7 cellular contexts compared by ENCODE assay signal in genomic region chr9:85716031-85716877, GRCh38. TPM values are rescaled to one million over a fixed set of nuclear protein-coding genes. Genes with fewer than 3 reads are reported as not detected.
A peak's percentile ranks its signal among the peaks of the same experiment; 100 is the strongest.
DNase-seq lines count a peak whose midpoint lies in the region; ATAC-seq and TF ChIP-seq lines count a peak whose summit lies in the region.

No MANE protein-coding gene starts in this region.

- CTCF ChIA-PET in HCT116 (lab: Charles Lee), result interaction anchor here (2.3 kb wide), 1 partner anchor 18 kb away, joined by 7 read pairs; no protein-coding TSS in a partner anchor

- no peaks in the 10 kb centered on the region for H3K9me2 ChIP-seq in HCT116 (ENCODE audit: insufficient read depth)

- H3K4me3 ChIP-seq in HCT116 (replicated peaks in 1 of 2; ENCODE audit: low read depth in 1 of 2, low read length in 2 of 2) (no peak overlapping the region), left lung (no peak overlapping the region)

- H3K9ac ChIP-seq in HCT116 (ENCODE audit: low read length), result no peak overlapping the region

- TF ChIP-seq CTCF in HCT116 (IDR thresholded peaks at IDR 0.05 in 2 of 3, conservative IDR thresholded peaks at IDR 0.05 in 1 of 3; ENCODE audit: borderline replicate concordance in 1 of 3, insufficient read depth in 1 of 3, low read depth in 2 of 3, low read length in 2 of 3) (peak in 2 of 3 experiments; percentile 37 to 49; a peak in 3 of 6 replicates), left lung (IDR thresholded peaks at IDR 0.05) (peak in 1 of 2 donors; percentile 23)

- no peak overlapping the region for H3K27ac ChIP-seq in HCT116 (ENCODE audit: low read depth, low read length)
- peak overlapping the region; percentile 45 to 87 for H3K27ac ChIP-seq in left lung

- no peak for TF ChIP-seq RAD21 in HCT116 (IDR thresholded peaks at IDR 0.05; ENCODE audit: low read depth)

- no peaks in the 10 kb centered on the region for H4K20me1 ChIP-seq in HCT116 (ENCODE audit: insufficient read depth)

- H3K4me1 ChIP-seq in HCT116 (ENCODE audit: control insufficient read depth in 1 of 2, insufficient read depth in 2 of 2, low read length in 2 of 2), result no peaks in the 10 kb centered on the region
- peaks cover 0 to 32% of the 10 kb centered on the region in 2 donors for H3K4me1 ChIP-seq in left lung

- no peaks in the 10 kb centered on the region; the same call in 1 of the 2 replicates for H3K79me2 ChIP-seq in HCT116 (ENCODE audit: insufficient read depth, low read length)

- H3K27me3 ChIP-seq in HCT116 (ENCODE audit: insufficient read depth, low read length) (no peaks in the 10 kb centered on the region), left lung (no peaks in the 10 kb centered on the region)

- RAD21 ChIA-PET in HCT116 (lab: Charles Lee; ENCODE audit: low non-redundant PET in 1 of 2, low total read pairs in 2 of 2, uncharacterized antibody in 2 of 2, unreplicated experiment in 2 of 2), result no interaction called here

- no peak for DNase-seq in HCT116 (ENCODE audit: low read depth, low spot score)
- DNase-seq in MV-4-11 (lab: John Stamatoyannopoulos, UW), result peak; percentile 86
- no peak for DNase-seq in left lung
- DNase-seq in AG08395 (ENCODE audit: low spot score), result no peak
- no peak for DNase-seq in NCI-H187 (lab: John Stamatoyannopoulos, UW)
- DNase-seq in activated CD4-positive, alpha-beta T cell treated with anti-CD3 and anti-CD28 coated beads, Interleukin-2, amount 50 U/mL, for 4 hours, result no peak

- H3K9me3 ChIP-seq in HCT116 (ENCODE audit: control insufficient read depth in 1 of 2, insufficient read depth in 1 of 2, low read depth in 1 of 2, low read length in 2 of 2) (no peaks in the 10 kb centered on the region), left lung (no peaks in the 10 kb centered on the region)

- POLR2A ChIA-PET in HCT116 (lab: Charles Lee), result no interaction called here

- no peak for TF ChIP-seq POLR2A in HCT116 (IDR thresholded peaks at IDR 0.05; ENCODE audit: borderline replicate concordance, extremely low read depth, insufficient read depth, insufficient read length)

- no TSS peak for BruUV-seq in HCT116 (replicated peaks; lab: Mats Ljungman, UMichigan)

- H2AFZ ChIP-seq in HCT116 (ENCODE audit: low read depth, low read length, poor library complexity, severe bottlenecking), result no peak overlapping the region

- intact Hi-C loops in HCT116 (cut with micrococcal nuclease), result no loop called here
- intact Hi-C loops in left lung (cut with DNase I), result no loop called here

- H3K36me3 ChIP-seq in HCT116 (ENCODE audit: control insufficient read depth in 1 of 2, insufficient read depth in 2 of 2, low read length in 2 of 2), result no peaks in the 10 kb centered on the region
- peaks cover 0 to 5% of the 10 kb centered on the region in 2 donors for H3K36me3 ChIP-seq in left lung

- no peak overlapping the region for H3K4me2 ChIP-seq in HCT116 (ENCODE audit: low read length)

- ATAC-seq in GM18517 (IDR thresholded peaks at IDR 0.05; ENCODE audit: unreplicated experiment) (peak; percentile 71), HCT116 (peak; percentile 63; the same call in 1 of the 2 replicates), left lung (peak; percentile 53)

TF ChIP-seq in HCT116, 20 proteins besides CTCF, POLR2A, EP300 and RAD21:
- TF ChIP-seq EGR1 (IDR thresholded peaks at IDR 0.05; ENCODE audit: low read depth) (no peak), ATF3 (IDR thresholded peaks at IDR 0.05) (no peak), YY1 (IDR thresholded peaks at IDR 0.05; ENCODE audit: extremely low read depth, insufficient replicate concordance, low read depth, low read length) (no peak), JUND (IDR thresholded peaks at IDR 0.05) (no peak), ELF1 (IDR thresholded peaks at IDR 0.05; ENCODE audit: borderline replicate concordance, low read depth) (no peak), POLR2AphosphoS5 (IDR thresholded peaks at IDR 0.05; ENCODE audit: low read depth, low read length) (no peak), TCF7L2 (IDR thresholded peaks at IDR 0.05; ENCODE audit: borderline replicate concordance, extremely low read depth, insufficient read depth, insufficient read length) (no peak), CEBPB (IDR thresholded peaks at IDR 0.05; ENCODE audit: low read depth) (no peak), SP1 (IDR thresholded peaks at IDR 0.05; ENCODE audit: low read depth) (no peak), CBX3 (IDR thresholded peaks at IDR 0.05; ENCODE audit: low read depth) (no peak), EZH2phosphoT487 (IDR thresholded peaks at IDR 0.05; ENCODE audit: borderline replicate concordance) (no peak), ZBTB33 (IDR thresholded peaks at IDR 0.05; ENCODE audit: extremely low read depth, insufficient replicate concordance, low read length) (no peak), ZNF274 (IDR thresholded peaks at IDR 0.05; ENCODE audit: low read depth, low read length) (no peak), FOSL1 (IDR thresholded peaks at IDR 0.05; ENCODE audit: low read depth) (no peak), SRF (IDR thresholded peaks at IDR 0.05; ENCODE audit: low read depth) (no peak), REST (IDR thresholded peaks at IDR 0.05; ENCODE audit: low read depth) (no peak), ZFX (IDR thresholded peaks at IDR 0.05) (no peak), SIN3A (IDR thresholded peaks at IDR 0.05; ENCODE audit: low read depth) (no peak), MAX (IDR thresholded peaks at IDR 0.05) (no peak), EZH2 (IDR thresholded peaks at IDR 0.05) (no peak)

RNA-seq across cellular contexts. Expression of gene AGTPBP1, which starts 25.5 kb away (rescaled TPM):
- total RNA-seq in HCT116 (2021; ENCODE audit: unreplicated experiment) (17.4 TPM), left lung (10 to 100 TPM; 25.4 to 44.0 TPM)
- 5.3 and 7.1 TPM in 2 replicates for polyA plus RNA-seq in HCT116 (2012)
